In the genomic region with DNA sequence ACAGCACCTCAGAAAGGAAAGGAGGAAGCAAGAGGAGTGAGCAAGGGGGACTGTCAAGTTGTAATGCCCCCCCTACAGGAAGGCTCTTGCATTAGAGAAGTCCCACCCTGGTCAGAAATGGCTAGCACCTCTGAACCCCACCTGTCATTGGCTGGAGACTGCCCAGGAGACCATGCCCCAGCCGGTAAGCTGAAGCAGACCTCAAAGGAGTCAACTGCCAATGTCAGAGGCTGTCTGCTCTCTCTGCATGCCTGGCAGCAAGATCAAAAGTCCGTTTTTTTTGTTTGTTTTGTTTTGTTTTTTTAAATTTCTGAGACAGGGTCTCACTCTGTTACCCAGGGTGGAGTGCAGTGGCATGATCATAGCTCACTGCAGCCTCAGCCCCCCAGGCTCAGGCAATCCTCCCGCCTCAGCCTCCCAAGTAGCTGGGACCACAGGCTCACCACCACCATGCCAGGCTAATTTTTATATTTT, we compare ENCODE assay signal across 14 cellular contexts. TPM values are rescaled to one million over a fixed set of nuclear protein-coding genes. Genes with fewer than 3 reads are reported as not detected.
DNase-seq lines count a peak whose midpoint lies in the region; ATAC-seq and TF ChIP-seq lines count a peak whose summit lies in the region.
"Had no signal": no experiment of that assay in that cellular context is flagged by ENCODE, and none has a peak within 500 bp of the region (broad histone marks: within the 10 kb centered on the region; RNA-seq: fewer than 3 reads in every experiment).

No MANE protein-coding gene starts in this region.

- no peaks in the 10 kb centered on the region for H3K9me3 ChIP-seq in PC-3 (ENCODE audit: low read length)
- no peaks in the 10 kb centered on the region for H3K9me3 ChIP-seq in smooth muscle cell (replicated peaks; ENCODE audit: low read depth)

- peak overlapping the region; percentile 67; the same call in 1 of the 2 replicates for H3K9ac ChIP-seq in PC-3 (ENCODE audit: low read length)
- H3K9ac ChIP-seq in smooth muscle cell (ENCODE audit: low read depth): no peak overlapping the region

- H4K20me1 ChIP-seq in PC-3 (ENCODE audit: low read length) (no peaks in the 10 kb centered on the region), smooth muscle cell (ENCODE audit: low read depth) (no peaks in the 10 kb centered on the region)

- WGBS in smooth muscle cell (ENCODE audit: low lambda C conversion rate): 68% methylated on average over 3 of the region's 3 CpGs

- H3K4me1 ChIP-seq in PC-3 (ENCODE audit: insufficient read depth, low read length) (peaks cover 37% of the 10 kb centered on the region), smooth muscle cell (ENCODE audit: low read depth) (peaks cover 3% of the 10 kb centered on the region)

- H3K79me2 ChIP-seq in PC-3 (ENCODE audit: low read length) (no peaks in the 10 kb centered on the region), smooth muscle cell (ENCODE audit: low read depth) (no peaks in the 10 kb centered on the region)

- BruUV-seq in PC-3 (replicated peaks; lab: Mats Ljungman, UMichigan): no TSS peak

- H3K36me3 ChIP-seq in PC-3 (ENCODE audit: low read depth, low read length): no peaks in the 10 kb centered on the region
- no peaks in the 10 kb centered on the region for H3K36me3 ChIP-seq in smooth muscle cell (ENCODE audit: low read depth)

- no peak overlapping the region; the same call in 1 of the 2 replicates for H3K4me2 ChIP-seq in PC-3 (ENCODE audit: low read length)
- H3K4me2 ChIP-seq in smooth muscle cell: no peak overlapping the region

- H3K27me3 ChIP-seq in PC-3 (ENCODE audit: low read length) (no peaks in the 10 kb centered on the region), smooth muscle cell (ENCODE audit: low read depth) (no peaks in the 10 kb centered on the region)

- H3F3A ChIP-seq in PC-3 (ENCODE audit: low read length, unreplicated experiment) (no peaks in the 10 kb centered on the region), smooth muscle cell (ENCODE audit: low read depth) (peaks cover 28% of the 10 kb centered on the region)

- POLR2A ChIA-PET in PC-3 (lab: Charles Lee; ENCODE audit: unreplicated experiment): no interaction called here

- H3K27ac ChIP-seq in PC-3 (ENCODE audit: low read length) (peak overlapping the region; percentile 99), smooth muscle cell (ENCODE audit: low read depth) (peak overlapping the region; percentile 94)

- intact Hi-C loops in PC-3 (cut with micrococcal nuclease): no loop called here

- peak; percentile 35 for DNase-seq in NK-92 treated with Interleukin-12 subunit alpha and Interleukin-12 subunit beta, amount 100 ng/mL, for 24 hours (lab: John Stamatoyannopoulos, UW)
- DNase-seq in NK-92 (lab: John Stamatoyannopoulos, UW; ENCODE audit: unreplicated experiment) (no peak), PC-3 (no peak), fibroblast of mammary gland (ENCODE audit: low read depth) (no peak), smooth muscle cell (lab: John Stamatoyannopoulos, UW; ENCODE audit: unreplicated experiment) (no peak)
- DNase-seq in effector CD4-positive, alpha-beta T cell: no peak
- no peak for DNase-seq in stimulated activated CD4-positive, alpha-beta T cell treated with anti-CD3 and anti-CD28 coated beads, Interleukin-12 subunit alpha, Interleukin-12 subunit beta, amount 100 ng/mL, for 4 hours
- DNase-seq in activated effector memory CD4-positive, alpha-beta T cell treated with anti-CD3 and anti-CD28 coated beads, Interleukin-2, amount 50 U/mL, for 16 hours: no peak
- DNase-seq: NCI-H1436, small intestine had no signal

- ATAC-seq in PC-3: no peak
- ATAC-seq: left colon; stimulated activated memory B cell treated with anti-CD40 and anti-IgM and Interleukin-4, amounts not matched to agents 10 μg/mL and 1 μg/mL and 100 μg/mL, for 72 hours had no signal

- CTCF ChIA-PET in PC-3 (lab: Charles Lee): interaction anchor here (1.9 kb wide), 1 partner anchor 17 kb away, joined by 6 read pairs; no protein-coding TSS in a partner anchor

- H3K9me2 ChIP-seq in PC-3 (replicated peaks; ENCODE audit: low read length): no peaks in the 10 kb centered on the region

- no peak for TF ChIP-seq CTCF in PC-3 (conservative IDR thresholded peaks at IDR 0.05; ENCODE audit: low read depth, low read length)
- TF ChIP-seq CTCF in fibroblast of mammary gland (conservative IDR thresholded peaks at IDR 0.05; ENCODE audit: control insufficient read depth, insufficient read depth, low read depth, low read length): peak; percentile 5
- peak; percentile 7 for TF ChIP-seq CTCF in smooth muscle cell (IDR thresholded peaks at IDR 0.05; ENCODE audit: borderline replicate concordance, insufficient read depth, poor library complexity, severe bottlenecking)

- H3K4me3 ChIP-seq in PC-3 (ENCODE audit: low read length) (no peak overlapping the region), fibroblast of mammary gland (ENCODE audit: control insufficient read depth, low read depth, low read length) (no peak overlapping the region), smooth muscle cell (no peak overlapping the region)

- H2AFZ ChIP-seq in PC-3 (ENCODE audit: low read length) (no peak overlapping the region), smooth muscle cell (ENCODE audit: low read depth) (no peak overlapping the region)

RNA-seq across cellular contexts. Expression of a gene that starts 8.1 kb away (rescaled TPM):
- total RNA-seq in PC-3 (2014; rRNA removed): 22.9 and 25.5 TPM in 2 replicates
- total RNA-seq in smooth muscle cell: 8.1 and 12.2 TPM in 2 replicates
- polyA plus RNA-seq in smooth muscle cell: 52.8 and 54.0 TPM in 2 replicates

RNA-seq across cellular contexts. Expression of a gene that starts 37.3 kb away (rescaled TPM):
- total RNA-seq in PC-3 (2014; rRNA removed) (25.4 and 26.4 TPM in 2 replicates), smooth muscle cell (0.40 and 0.90 TPM in 2 replicates)
- 0.87 and 2.3 TPM in 2 replicates for polyA plus RNA-seq in smooth muscle cell
- total RNA-seq: endothelial cell of umbilical vein, RPMI7951 had no signal

RNA-seq across cellular contexts. Expression of a gene that starts 41.4 kb away (rescaled TPM):
- total RNA-seq in PC-3 (2014; rRNA removed) (not detected in 2 replicates), smooth muscle cell (not detected in 2 replicates)
- polyA plus RNA-seq in smooth muscle cell: not detected in 2 replicates
- total RNA-seq: endothelial cell of umbilical vein, RPMI7951 had no signal
- polyA plus RNA-seq: endothelial cell of umbilical vein, small intestine had no signal

Comparison
In these comparisons a context has a peak if more than half of its experiments do, and no peak if none do; other contexts are left out.
1. RNA of a gene that starts 37.3 kb away (total RNA-seq): 25.4 to 26.4 TPM in PC-3; 0.40 to 0.90 TPM in smooth muscle cell; every median in the first group is over 10 times any median in the second.